8 cellular contexts compared by ENCODE assay signal in the genomic region with DNA sequence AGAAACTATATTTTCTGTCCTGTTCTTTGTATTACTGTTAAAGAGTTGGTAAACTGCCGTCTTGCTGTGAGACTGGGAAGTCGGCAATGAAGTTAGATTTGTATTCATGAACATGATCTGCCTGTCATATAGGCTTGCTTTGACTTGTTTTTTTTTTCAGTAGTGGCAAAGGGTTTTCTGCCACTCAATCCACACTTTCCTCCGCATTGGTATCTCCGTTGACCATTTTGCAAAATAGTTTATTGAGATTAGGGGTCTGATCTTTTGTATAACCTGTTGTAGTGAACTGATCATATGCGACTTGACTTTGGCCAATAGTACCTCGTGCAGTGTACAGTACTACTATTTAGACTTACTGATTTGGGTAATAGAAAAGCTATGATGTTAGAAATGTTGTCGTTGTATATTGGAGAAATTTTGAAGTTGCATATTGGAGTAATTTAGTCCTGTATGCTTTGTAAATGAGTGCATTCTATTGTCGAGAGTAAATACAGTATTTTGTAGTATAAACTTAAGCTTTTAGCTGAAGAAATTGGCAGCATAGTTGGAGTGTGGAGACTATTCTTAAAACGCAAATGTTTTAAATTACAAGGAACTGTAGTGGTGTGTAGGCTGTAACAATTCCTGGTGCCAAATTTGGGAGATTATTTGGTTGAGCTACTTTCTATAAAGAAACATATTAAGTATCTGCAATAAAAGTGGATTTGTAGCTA. TPM values are rescaled to one million over a fixed set of nuclear protein-coding genes. Genes with fewer than 3 reads are reported as not detected.
A peak's percentile ranks its signal among the peaks of the same experiment; 100 is the strongest.
DNase-seq lines count a peak whose midpoint lies in the region; ATAC-seq and TF ChIP-seq lines count a peak whose summit lies in the region.

No MANE protein-coding gene starts in this region.

- H3K9me3 Mint-ChIP-seq in H9, result no peaks in the 10 kb centered on the region

- intact Hi-C loops in stomach (cut with DNase I; ENCODE audit: low total_unique reads), result no loop called here

- H3K23me2 ChIP-seq in H9 (ENCODE audit: insufficient read length, low read depth, low read length, poor library complexity, severe bottlenecking), result peaks cover 15% of the 10 kb centered on the region

- peaks cover 19% of the 10 kb centered on the region in 2 experiments for H3K4me1 Mint-ChIP-seq in H9

- TF ChIP-seq EP300 in stomach (IDR thresholded peaks at IDR 0.05), result no peak

- no peak overlapping the region for H4K5ac ChIP-seq in H9 (ENCODE audit: insufficient read length, low read depth, low read length)

- no peak overlapping the region for H3T11ph ChIP-seq in H9 (ENCODE audit: low read length)

- no peaks in the 10 kb centered on the region for H3K27me3 ChIP-seq in H9 (ENCODE audit: insufficient read depth, low read length)
- no peaks in the 10 kb centered on the region for H3K27me3 ChIP-seq in hepatocyte
- H3K27me3 ChIP-seq in stomach, result no peaks in the 10 kb centered on the region

- peaks cover 4% of the 10 kb centered on the region for H3K79me1 ChIP-seq in H9 (ENCODE audit: insufficient read depth, low read depth, low read length, poor library complexity, severe bottlenecking)

- H3K27me3 Mint-ChIP-seq in H9 (ENCODE audit: low read depth), result no peaks in the 10 kb centered on the region

- no peak for ATAC-seq in GM21529 (IDR thresholded peaks at IDR 0.05; ENCODE audit: unreplicated experiment)
- no peak for ATAC-seq in HG03442 (IDR thresholded peaks at IDR 0.05; ENCODE audit: unreplicated experiment)

- H2AFZ ChIP-seq in H9 (ENCODE audit: low read length), result no peak overlapping the region
- no peak overlapping the region for H2AFZ ChIP-seq in hepatocyte

- H3K9me3 ChIP-seq in H9 (ENCODE audit: control insufficient read depth, low read depth, low read length) (no peaks in the 10 kb centered on the region), SK-N-MC (ENCODE audit: low read depth, low read length) (no peaks in the 10 kb centered on the region), hepatocyte (ENCODE audit: low read depth) (no peaks in the 10 kb centered on the region), stomach (no peaks in the 10 kb centered on the region)

- 89% methylated on average over 1 of the region's 9 CpGs for WGBS in H9 (ENCODE audit: extremely low coverage, insufficient read length, low lambda C conversion rate)
- 13% methylated on average over 9 of the region's 9 CpGs for whole genome bisulfite sequencing in hepatocyte (ENCODE audit: low lambda C conversion rate, missing lambda C conversion rate)
- 3 to 10% (median 6%) methylated on average over 9 of the region's 9 CpGs for WGBS in stomach, 5 donors

- TF ChIP-seq POLR2A in stomach (IDR thresholded peaks at IDR 0.05), result no peak

- H3K14ac ChIP-seq in H9 (ENCODE audit: insufficient read depth, low read length), result no peak overlapping the region

- H3K4me1 ChIP-seq in H9 (ENCODE audit: insufficient read depth, low read length) (peaks cover 3% of the 10 kb centered on the region; the same call in 1 of the 2 replicates), hepatocyte (ENCODE audit: insufficient read depth) (peaks cover 11% of the 10 kb centered on the region), stomach (peaks cover 21 to 51% (median 34%) of the 10 kb centered on the region in 4 donors)

- H3K4me2 ChIP-seq in H9 (ENCODE audit: insufficient read depth, insufficient read length, low read length) (peak overlapping the region; percentile 100), hepatocyte (peak overlapping the region; percentile 91)

- DNase-seq in H9, result no peak
- no peak for DNase-seq in SK-N-MC (ENCODE audit: low read depth, low spot score)
- no peak for DNase-seq in hepatocyte (ENCODE audit: low spot score)
- DNase-seq in stomach, result no peak
- DNase-seq in Kasumi-1 (lab: John Stamatoyannopoulos, UW), result no peak
- no peak for DNase-seq in HT-29 (ENCODE audit: low spot score)

- no peak overlapping the region for H3K9ac ChIP-seq in H9 (ENCODE audit: extremely low read depth, insufficient read length, low read length)
- peak overlapping the region; percentile 86 for H3K9ac ChIP-seq in SK-N-MC (ENCODE audit: insufficient read length)

- peaks cover 2 to 12% (median 2%) of the 10 kb centered on the region in 3 experiments; a peak in 2 of 7 replicates for H3K36me3 Mint-ChIP-seq in H9 (ENCODE audit: insufficient read depth in 1 of 3, low read depth in 3 of 3)

- H3K4me3 Mint-ChIP-seq in H9, result no peak overlapping the region

- TF ChIP-seq CTCF in H9 (conservative IDR thresholded peaks at IDR 0.05) (no peak), hepatocyte (IDR thresholded peaks at IDR 0.05; ENCODE audit: poor library complexity) (no peak), stomach (IDR thresholded peaks at IDR 0.05) (no peak)

- no peak overlapping the region for H4K91ac ChIP-seq in H9 (ENCODE audit: insufficient read length, low read depth, low read length)

- H3K23ac ChIP-seq in H9 (ENCODE audit: insufficient read length, low read depth, low read length), result no peak overlapping the region

- H3K4ac ChIP-seq in H9 (ENCODE audit: low read depth, low read length), result no peak overlapping the region

- H2BK15ac ChIP-seq in H9 (ENCODE audit: low read depth, low read length), result no peak overlapping the region

- no peak overlapping the region for H3K56ac ChIP-seq in H9 (ENCODE audit: insufficient read length, low read depth, low read length)

- no peak overlapping the region for H2BK12ac ChIP-seq in H9 (ENCODE audit: insufficient read length, low read depth, low read length)

- H3K27ac ChIP-seq in H9 (ENCODE audit: insufficient read length, low read depth, low read length), result no peak overlapping the region
- peak overlapping the region; percentile 65 for H3K27ac ChIP-seq in SK-N-MC
- H3K27ac ChIP-seq in hepatocyte, result peak overlapping the region; percentile 97
- peak overlapping the region in 4 of 5 donors; percentile 95 to 98 (median 96) for H3K27ac ChIP-seq in stomach

- H3K18ac ChIP-seq in H9 (ENCODE audit: insufficient read length, low read depth, low read length), result no peak overlapping the region

- no peak overlapping the region for H3K27ac Mint-ChIP-seq in H9

- H3K36me3 ChIP-seq in SK-N-MC (ENCODE audit: insufficient read depth, low read length) (no peaks in the 10 kb centered on the region), hepatocyte (replicated peaks; ENCODE audit: insufficient read depth, low read depth) (no peaks in the 10 kb centered on the region), stomach (no peaks in the 10 kb centered on the region)

- no peak overlapping the region for H2AK5ac ChIP-seq in H9 (ENCODE audit: insufficient read length, low read length)

- H3K4me3 ChIP-seq in SK-N-MC (peak overlapping the region; percentile 79), hepatocyte (peak overlapping the region; percentile 94), stomach (peak overlapping the region; percentile 68 to 98 (median 88))

- H2BK5ac ChIP-seq in H9 (ENCODE audit: insufficient read length, low read length), result no peak overlapping the region

- H4K20me1 ChIP-seq in H9 (ENCODE audit: control insufficient read depth, insufficient read depth, insufficient read length), result no peaks in the 10 kb centered on the region
- H4K20me1 ChIP-seq in hepatocyte (ENCODE audit: insufficient read depth, poor library complexity, severe bottlenecking), result peaks cover 48% of the 10 kb centered on the region

- no peak overlapping the region for H4K8ac ChIP-seq in H9 (replicated peaks; ENCODE audit: insufficient read length, low read depth, low read length)

- no peaks in the 10 kb centered on the region for H3K9me2 ChIP-seq in hepatocyte (replicated peaks; ENCODE audit: insufficient read depth)

- H2BK120ac ChIP-seq in H9 (ENCODE audit: low read depth, low read length, poor library complexity, severe bottlenecking), result no peak overlapping the region

- H2BK20ac ChIP-seq in H9 (ENCODE audit: low read depth, low read length, poor library complexity, severe bottlenecking), result no peak overlapping the region

- H3K79me2 ChIP-seq in H9 (ENCODE audit: insufficient read depth, low read length) (peaks cover 12% of the 10 kb centered on the region; the same call in 1 of the 2 replicates), hepatocyte (peaks cover 65% of the 10 kb centered on the region)

RNA-seq across cellular contexts. Expression of a gene that starts 1.8 kb away (rescaled TPM):
- total RNA-seq in H9 (2021) (22.6 and 26.6 TPM in 2 replicates), hepatocyte (70.2 and 82.6 TPM in 2 replicates), stomach (100 to 1,000 TPM in 2 of 5 donors, 10 to 100 TPM in 3; 46.0 to 226 (median 63.5) TPM)
- polyA plus RNA-seq in hepatocyte (14.9 and 17.1 TPM in 2 replicates), stomach (1 to 10 TPM; 6.3 to 9.3 (median 7.7) TPM)
- total RNA-seq in HT-29 (2014; rRNA removed; shearing (Covaris generic)), result 28.1 and 40.2 TPM in 2 replicates
